Comparison of ENCODE assay signal across 1 cellular context in the genomic region with DNA sequence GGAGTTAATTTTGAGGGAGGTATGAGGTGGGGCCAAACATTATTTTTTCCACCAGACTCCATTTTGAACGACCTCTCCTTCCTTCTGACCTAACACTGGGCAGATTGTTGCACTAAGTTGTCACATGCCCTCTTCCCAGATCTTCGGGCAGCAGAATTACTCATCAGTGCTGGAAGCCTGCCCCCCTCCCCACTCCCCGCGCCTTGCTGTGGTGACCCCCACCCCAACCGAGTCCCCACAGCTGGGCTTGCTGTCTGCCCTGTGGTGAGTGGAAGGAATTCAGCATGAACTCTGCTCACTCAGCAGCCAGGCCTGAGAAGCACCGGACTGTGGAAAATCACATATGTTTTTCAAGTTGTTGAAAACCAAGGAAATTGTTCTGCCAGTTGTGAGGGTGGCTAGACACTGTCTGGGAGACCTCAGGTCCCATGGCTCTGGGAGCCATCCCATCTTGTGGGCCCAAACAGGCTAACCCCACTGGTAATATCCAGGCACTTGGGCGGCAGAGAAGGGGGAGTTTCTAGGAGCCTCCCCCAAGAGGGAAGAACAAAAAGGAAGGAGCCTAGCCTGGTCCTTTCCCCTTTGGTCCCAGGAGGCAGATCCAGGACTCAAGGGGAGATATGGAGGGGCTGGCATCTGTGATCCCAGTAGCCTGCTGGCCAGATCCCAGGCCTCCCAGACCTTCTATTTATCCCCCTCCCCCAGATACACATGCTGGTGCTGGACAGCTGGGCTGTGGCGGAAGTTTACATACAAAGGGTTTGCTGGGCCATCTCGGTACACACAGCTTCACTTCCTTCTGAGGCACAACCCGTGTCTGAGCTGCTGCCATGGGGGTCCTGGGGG.
TF ChIP-seq lines count a peak whose summit lies in the region.

No MANE protein-coding gene starts in this region.

TF ChIP-seq in GM12878, 131 proteins besides CTCF, POLR2A, EP300 and RAD21:
- no peak for TF ChIP-seq ZNF687 (IDR thresholded peaks at IDR 0.05)
- no peak for TF ChIP-seq CUX1 (IDR thresholded peaks at IDR 0.05; ENCODE audit: insufficient replicate concordance, low read depth, low read length)
- TF ChIP-seq ZNF217 (IDR thresholded peaks at IDR 0.05) = no peak
- no peak for TF ChIP-seq FOXM1 (IDR thresholded peaks at IDR 0.05; ENCODE audit: low read depth, low read length)
- TF ChIP-seq MXI1 (IDR thresholded peaks at IDR 0.05; ENCODE audit: low read depth, low read length) = no peak
- no peak for TF ChIP-seq CHD4 (IDR thresholded peaks at IDR 0.05)
- TF ChIP-seq SPI1 (IDR thresholded peaks at IDR 0.05; ENCODE audit: borderline replicate concordance, insufficient read depth, low read depth, low read length) = no peak
- TF ChIP-seq STAT1 (conservative IDR thresholded peaks at IDR 0.05) = no peak
